ENCODE assay signal across 25 cellular contexts in the genomic region with DNA sequence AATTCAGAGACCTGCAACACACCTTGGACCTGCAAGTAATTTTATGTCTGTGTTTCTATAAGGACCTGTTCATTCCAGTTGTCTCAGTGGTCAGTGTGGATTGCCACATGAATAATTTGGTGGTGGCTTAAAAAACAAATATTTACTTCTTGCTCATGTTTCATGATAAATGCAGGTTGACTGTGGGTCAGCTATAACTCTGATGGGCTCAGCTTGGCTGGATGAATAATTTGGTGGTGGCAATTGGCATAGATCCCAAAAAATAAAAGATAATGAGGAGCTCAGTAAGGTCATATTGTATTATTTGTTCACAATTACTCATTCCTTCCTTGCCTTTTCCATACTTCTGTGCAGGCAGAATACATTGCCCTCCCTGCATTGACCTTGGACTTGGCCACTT. TPM values are rescaled to one million over a fixed set of nuclear protein-coding genes. Genes with fewer than 3 reads are reported as not detected.
"Had no signal": no experiment of that assay in that cellular context is flagged by ENCODE, and none has a peak within 500 bp of the region (broad histone marks: within the 10 kb centered on the region; RNA-seq: fewer than 3 reads in every experiment).

No MANE protein-coding gene starts in this region.

- H3K27me3 Mint-ChIP-seq: natural killer cell treated with Interleukin-12 subunit alpha and Interleukin-12 subunit beta and Interleukin-15 and Interleukin-18, amount 100 ng/mL, for 72 hours; progenitor cell of endocrine pancreas; type B pancreatic cell had no signal

- H3K36me3 ChIP-seq: left ventricle myocardium inferior, lower lobe of right lung, neural progenitor cell, pancreas, suprapubic skin, thyroid gland had no signal

- H3K27me3 ChIP-seq: hepatocyte, neural progenitor cell, pancreas, suprapubic skin, thyroid gland had no signal

- H3K4me1 Mint-ChIP-seq: endodermal cell, neural progenitor cell had no signal

- H3K79me2 ChIP-seq: hepatocyte had no signal

- H3K9me3 ChIP-seq: left ventricle myocardium inferior, lower lobe of right lung, pancreas, suprapubic skin, thyroid gland had no signal

- H3K27ac ChIP-seq: hepatocyte, left ventricle myocardium inferior, lower lobe of right lung, neural progenitor cell, pancreas, suprapubic skin, thyroid gland had no signal

- H3K27ac Mint-ChIP-seq: endodermal cell; natural killer cell treated with Interleukin-12 subunit alpha and Interleukin-12 subunit beta and Interleukin-15 and Interleukin-18, amount 100 ng/mL, for 72 hours; neural progenitor cell; progenitor cell of endocrine pancreas; type B pancreatic cell had no signal

- H3K4me1 ChIP-seq: neural progenitor cell, thyroid gland had no signal

- H3K4me3 ChIP-seq: hepatocyte, left ventricle myocardium inferior, lower lobe of right lung, neural progenitor cell, pancreas, smooth muscle cell, suprapubic skin, thyroid gland had no signal

- H3K36me3 Mint-ChIP-seq: natural killer cell treated with Interleukin-12 subunit alpha and Interleukin-12 subunit beta and Interleukin-15 and Interleukin-18, amount 100 ng/mL, for 72 hours; neural progenitor cell; type B pancreatic cell had no signal

- H3K9me3 Mint-ChIP-seq: endodermal cell; natural killer cell treated with Interleukin-12 subunit alpha and Interleukin-12 subunit beta and Interleukin-15 and Interleukin-18, amount 100 ng/mL, for 72 hours; neural progenitor cell; type B pancreatic cell had no signal

- H3K4me2 ChIP-seq: hepatocyte, neural progenitor cell, smooth muscle cell had no signal

- H2AFZ ChIP-seq: hepatocyte, neural progenitor cell had no signal

- DNase-seq: effector CD4-positive, alpha-beta T cell; endodermal cell; foreskin melanocyte; head of caudate nucleus; kidney; left cardiac atrium; left ventricle myocardium inferior; lower lobe of right lung; mesenchymal stem cell; midbrain; occipital lobe; pancreas; right cardiac atrium; stimulated activated CD4-positive, alpha-beta T cell treated with anti-CD3 and anti-CD28 coated beads, Interleukin-2, amount 100 ng/mL, for 48 hours; stimulated activated naive CD8-positive, alpha-beta T cell treated with anti-CD3 and anti-CD28 coated beads, Interleukin-15, Interleukin-2, amounts not matched to agents 100 U/mL and 50 U/mL, for 24 hours; thyroid gland had no signal

- H3K4me3 Mint-ChIP-seq: endodermal cell; natural killer cell treated with Interleukin-12 subunit alpha and Interleukin-12 subunit beta and Interleukin-15 and Interleukin-18, amount 100 ng/mL, for 72 hours; neural progenitor cell; type B pancreatic cell had no signal

- FAIRE-seq: kidney, pancreas, urothelium cell line had no signal

RNA-seq across cellular contexts. Expression of gene SCRG1, which starts 18.9 kb away (rescaled TPM):
- total RNA-seq: dermis microvascular lymphatic vessel endothelial cell; endodermal cell; natural killer cell treated with Interleukin-12 subunit alpha and Interleukin-12 subunit beta and Interleukin-15 and Interleukin-18, amount 100 ng/mL, for 72 hours; progenitor cell of endocrine pancreas had no signal
